Comparison of ENCODE assay signal across 10 cellular contexts in the genomic region with DNA sequence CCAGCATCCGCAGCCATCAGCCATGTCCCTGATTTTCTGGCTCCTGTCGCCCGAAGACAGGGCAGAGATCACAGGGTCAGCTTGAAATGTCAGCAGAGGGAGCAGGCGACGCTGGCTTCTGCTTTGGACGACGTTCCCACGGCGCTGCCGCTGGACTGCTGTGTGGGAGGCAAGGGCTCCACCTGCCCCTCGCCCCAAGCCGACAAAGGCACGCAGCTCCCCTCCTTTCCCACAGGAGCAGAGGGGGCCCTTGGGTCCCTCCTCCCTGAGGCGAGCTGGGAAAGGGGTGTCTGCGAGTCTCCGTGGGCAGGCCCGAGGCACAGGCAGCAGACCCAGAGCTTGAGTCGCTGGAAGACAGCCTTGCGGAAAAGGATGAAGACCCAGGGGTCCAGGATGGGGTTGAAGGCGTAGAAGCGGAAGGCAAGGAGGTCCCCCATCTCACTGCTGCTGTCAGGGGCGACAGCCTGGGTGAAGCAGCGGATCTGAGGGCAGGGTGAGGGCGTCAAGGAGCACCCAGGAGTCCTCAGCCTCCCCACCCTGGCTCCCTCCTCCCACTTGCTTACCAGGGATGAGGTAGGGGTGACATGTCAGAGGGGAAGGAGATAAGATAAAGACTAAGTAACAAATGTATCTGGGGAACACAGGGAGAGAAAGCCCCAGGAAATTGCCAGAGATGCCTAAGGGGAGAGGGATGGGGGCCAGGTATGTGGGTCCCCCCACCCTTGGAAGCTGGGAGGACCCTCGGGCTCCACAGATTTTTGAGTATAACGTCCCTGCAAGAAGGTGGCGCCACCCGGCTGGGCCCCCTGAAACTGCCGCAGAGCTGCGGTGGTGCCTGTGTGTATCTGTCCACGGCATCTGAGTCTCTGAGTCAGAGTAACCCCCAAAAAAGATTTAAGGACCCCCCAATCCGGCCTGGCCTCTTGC. TPM values are rescaled to one million over a fixed set of nuclear protein-coding genes. Genes with fewer than 3 reads are reported as not detected.
DNase-seq lines count a peak whose midpoint lies in the region; ATAC-seq and TF ChIP-seq lines count a peak whose summit lies in the region.
"Had no signal": no experiment of that assay in that cellular context is flagged by ENCODE, and none has a peak within 500 bp of the region (broad histone marks: within the 10 kb centered on the region; RNA-seq: fewer than 3 reads in every experiment).

No MANE protein-coding gene starts in this region.

- H3K9me2 ChIP-seq in OCI-LY7 (ENCODE audit: insufficient read depth, low read length) = no peaks in the 10 kb centered on the region

- H3K27me3 Mint-ChIP-seq in CD14-positive monocyte (ENCODE audit: low read depth in 3 of 3) = peaks cover 13 to 16% (median 15%) of the 10 kb centered on the region in 3 donors

- TF ChIP-seq CTCF in CD14-positive monocyte (IDR thresholded peaks at IDR 0.05) = no peak
- TF ChIP-seq CTCF in OCI-LY7 (conservative IDR thresholded peaks at IDR 0.05; ENCODE audit: low read length) = peak; percentile 55
- no peak for TF ChIP-seq CTCF in esophagus squamous epithelium (IDR thresholded peaks at IDR 0.05)

- H3K79me2 ChIP-seq in OCI-LY7 (ENCODE audit: insufficient read depth, low read depth, low read length) = no peaks in the 10 kb centered on the region

- peaks cover 26 to 27% of the 10 kb centered on the region in 2 donors for H3K36me3 Mint-ChIP-seq in CD14-positive monocyte

- H3K27ac Mint-ChIP-seq in CD14-positive monocyte = peak overlapping the region; percentile 73 to 96 (median 94)

- H3K4me1 ChIP-seq in OCI-LY7 (ENCODE audit: insufficient read depth, low read length, poor library complexity, severe bottlenecking) = peaks cover 54% of the 10 kb centered on the region
- peaks cover 29 to 92% (median 53%) of the 10 kb centered on the region in 3 donors for H3K4me1 ChIP-seq in esophagus squamous epithelium
- peaks cover 16% of the 10 kb centered on the region for H3K4me1 ChIP-seq in neuron (ENCODE audit: insufficient read depth, low read length)

- H3K9me3 Mint-ChIP-seq in CD14-positive monocyte = peaks cover 0 to 5% (median 0%) of the 10 kb centered on the region in 7 donors

- H2AFZ ChIP-seq in OCI-LY7 (ENCODE audit: low read length) (no peak overlapping the region), neuron (ENCODE audit: low read depth, low read length) (peak overlapping the region; percentile 30)

- H3K4me3 Mint-ChIP-seq in CD14-positive monocyte = peak overlapping the region; percentile 23 to 57

- H3K4me1 Mint-ChIP-seq in CD14-positive monocyte = peaks cover 83% of the 10 kb centered on the region

- POLR2A ChIA-PET in OCI-LY7 (lab: Charles Lee) = interaction anchor here (1.4 to 1.5 kb wide), 3 partner anchors 10 to 21 kb away, joined by 3 to 6 read pairs (median 5); no protein-coding TSS in a partner anchor

- intact Hi-C loops in CD14-positive monocyte (cut with micrococcal nuclease) = no loop called here
- intact Hi-C loops in OCI-LY7 (cut with micrococcal nuclease; ENCODE audit: unreplicated experiment) = no loop called here
- intact Hi-C loops in esophagus squamous epithelium (cut with DNase I) = loop anchor here (5.0 kb wide), 1 partner anchor 41 kb away; a partner anchor contains a TSS

- H3K27ac ChIP-seq in OCI-LY7 (ENCODE audit: low read depth, low read length, poor library complexity, severe bottlenecking) (no peak overlapping the region), esophagus squamous epithelium (peak overlapping the region; percentile 42 to 73 (median 66))

- H3K36me3 ChIP-seq in OCI-LY7 (ENCODE audit: insufficient read depth, low read length) (no peaks in the 10 kb centered on the region), esophagus squamous epithelium (no peaks in the 10 kb centered on the region), neuron (ENCODE audit: insufficient read depth, low read length) (no peaks in the 10 kb centered on the region)

- H3K4me3 ChIP-seq in OCI-LY7 (ENCODE audit: low read depth, low read length, poor library complexity, severe bottlenecking) = no peak overlapping the region
- peak overlapping the region in 2 of 4 donors; percentile 9 to 30 for H3K4me3 ChIP-seq in esophagus squamous epithelium
- peak overlapping the region; percentile 11 for H3K4me3 ChIP-seq in neuron (ENCODE audit: low read length)

- no peak for ATAC-seq in HG03565 (IDR thresholded peaks at IDR 0.05; ENCODE audit: unreplicated experiment)
- no peak for ATAC-seq in GM18873 (IDR thresholded peaks at IDR 0.05; ENCODE audit: low FRiP score, unreplicated experiment)

- WGBS in esophagus squamous epithelium, 2 donors = 67 to 74% methylated on average over 7 to 13 of the region's 32 CpGs

- no peaks in the 10 kb centered on the region for H4K20me1 ChIP-seq in OCI-LY7 (ENCODE audit: insufficient read depth, low read length)

- H3K27me3 ChIP-seq in esophagus squamous epithelium (peaks cover 0 to 16% (median 0%) of the 10 kb centered on the region in 4 donors), neuron (ENCODE audit: insufficient read depth, low read length) (peaks cover 3% of the 10 kb centered on the region)

- no peak for TF ChIP-seq POLR2A in esophagus squamous epithelium (IDR thresholded peaks at IDR 0.05)

- H3K9me3 ChIP-seq in OCI-LY7 (ENCODE audit: low read length) = no peaks in the 10 kb centered on the region
- H3K9me3 ChIP-seq in esophagus squamous epithelium = no peaks in the 10 kb centered on the region
- H3K9me3 ChIP-seq in neuron (ENCODE audit: low read length) = no peaks in the 10 kb centered on the region

- DNase-seq in CD14-positive monocyte (ENCODE audit: low spot score) = peak; percentile 30
- no peak for DNase-seq in OCI-LY7 (ENCODE audit: low spot score)
- DNase-seq in esophagus squamous epithelium (lab: John Stamatoyannopoulos, UW) = no peak
- DNase-seq in NCI-H2227 treated with DMSO at 0.1 percent for 48 hours (lab: John Stamatoyannopoulos, UW) = no peak
- DNase-seq in NCI-H774 (lab: John Stamatoyannopoulos, UW) = no peak
- DNase-seq: DMS79; stimulated activated CD4-positive, alpha-beta T cell treated with anti-CD3 and anti-CD28 coated beads, Interleukin-2, amount 100 ng/mL, for 24 hours had no signal

- BruUV-seq in OCI-LY7 (replicated peaks; lab: Mats Ljungman, UMichigan) = no TSS peak

- CTCF ChIA-PET in OCI-LY7 (lab: Charles Lee; ENCODE audit: unreplicated experiment) = no interaction called here

- H3K4me2 ChIP-seq in OCI-LY7 (ENCODE audit: low read length) = no peak overlapping the region

RNA-seq across cellular contexts. Expression of a gene that starts 3.4 kb away (rescaled TPM):
- 10 to 100 TPM; 12.8 to 14.1 TPM for polyA plus RNA-seq in CD14-positive monocyte
- 0.25 and 0.26 TPM in 2 replicates for total RNA-seq in OCI-LY7 (2014; rRNA removed; shearing (Covaris generic))
- not detected in 2 replicates for total RNA-seq in OCI-LY7 (2022)
- 1 to 10 TPM in 2 of 4 donors, under 1 TPM in 1, not detected in 1; 0.57 to 3.0 (median 1.1) TPM for total RNA-seq in esophagus squamous epithelium

RNA-seq across cellular contexts. Expression of a gene that starts 14.5 kb away (rescaled TPM):
- polyA plus RNA-seq in CD14-positive monocyte = not detected
- total RNA-seq in OCI-LY7 (2014; rRNA removed; shearing (Covaris generic)) = not detected in 2 replicates
- not detected in 2 replicates for total RNA-seq in OCI-LY7 (2022)
- total RNA-seq in esophagus squamous epithelium = not detected

RNA-seq across cellular contexts. Expression of a gene that starts 20.3 kb away (rescaled TPM):
- 100 to 1,000 TPM; 165 to 177 TPM for polyA plus RNA-seq in CD14-positive monocyte
- total RNA-seq in OCI-LY7 (2014; rRNA removed; shearing (Covaris generic)) = 175 and 205 TPM in 2 replicates
- total RNA-seq in OCI-LY7 (2022) = 198 and 246 TPM in 2 replicates
- 100 to 1,000 TPM in 1 of 4 donors, 10 to 100 TPM in 3; 61.9 to 147 (median 84.6) TPM for total RNA-seq in esophagus squamous epithelium

RNA-seq across cellular contexts. Expression of a gene that starts 39.5 kb away (rescaled TPM):
- polyA plus RNA-seq in CD14-positive monocyte = under 1 TPM; 0.05 to 0.09 TPM
- 0.10 and 0.44 TPM in 2 replicates for total RNA-seq in OCI-LY7 (2014; rRNA removed; shearing (Covaris generic))
- total RNA-seq in OCI-LY7 (2022) = not detected in 2 replicates
- total RNA-seq in esophagus squamous epithelium = 1 to 10 TPM in 2 of 4 donors, under 1 TPM in 2; 0.22 to 5.7 (median 1.8) TPM
